24 cellular contexts compared by ENCODE assay signal in genomic region chr11:120633630-120634374, GRCh38.
"Had no signal": no experiment of that assay in that cellular context is flagged by ENCODE, and none has a peak within 500 bp of the region (broad histone marks: within the 10 kb centered on the region; RNA-seq: fewer than 3 reads in every experiment).

No MANE protein-coding gene starts in this region.

- H3K4me3 ChIP-seq: coronary artery, esophagus muscularis mucosa, gastrocnemius medialis, right lobe of liver, skin epidermis, stomach, suprapubic skin, transverse colon had no signal

- H3K27ac ChIP-seq: coronary artery, esophagus muscularis mucosa, gastrocnemius medialis, right lobe of liver, skin epidermis, stomach, suprapubic skin, transverse colon had no signal

- H3K27me3 ChIP-seq: gastrocnemius medialis, right lobe of liver, transverse colon had no signal

- H3K4me1 ChIP-seq: esophagus muscularis mucosa, gastrocnemius medialis, right lobe of liver, stomach, transverse colon had no signal

- H3K9me3 ChIP-seq: esophagus muscularis mucosa, gastrocnemius medialis, right lobe of liver, stomach, suprapubic skin, transverse colon had no signal

- DNase-seq: activated CD4-positive, alpha-beta memory T cell treated with anti-CD3 and anti-CD28 coated beads, Interleukin-2, amount 10 ng/mL, durations not matched to agents 7 days and 5 days; activated CD4-positive, alpha-beta T cell treated with anti-CD3 and anti-CD28 coated beads for 48 hours; activated effector memory CD4-positive, alpha-beta T cell treated with Interleukin-2 at 50 U/mL for 16 hours; activated naive CD4-positive, alpha-beta T cell treated with anti-CD3 and anti-CD28 coated beads for 36 hours; activated naive CD8-positive, alpha-beta T cell treated with anti-CD3 and anti-CD28 coated beads, Interleukin-2, amount 10 ng/mL, durations not matched to agents 7 days and 5 days; activated T-cell treated with anti-CD3 and anti-CD28 coated beads, Interleukin-2, amount 50 U/mL, for 72 hours; amniotic stem cell; cerebellar nuclear complex; gastrocnemius medialis; hippocampal formation; left ventricle myocardium superior; mammary epithelial cell; midbrain; occipital lobe; right lobe of liver; stimulated activated CD4-positive, alpha-beta T cell treated with anti-CD3 and anti-CD28 coated beads, Interleukin-2, amount 100 ng/mL, for 24 hours; stomach; transverse colon had no signal

- H3K36me3 ChIP-seq: esophagus muscularis mucosa, gastrocnemius medialis, right lobe of liver, stomach, suprapubic skin, transverse colon had no signal

- ATAC-seq: activated T-cell treated with anti-CD3 and anti-CD28 coated beads, Interleukin-2, amount 50 U/mL, for 72 hours; gastrocnemius medialis; left ventricle myocardium superior; natural killer cell treated with Interleukin-12 subunit alpha and Interleukin-12 subunit beta and Interleukin-15 and Interleukin-18, amount 100 ng/mL, for 72 hours; right lobe of liver; stimulated activated effector memory CD8-positive, alpha-beta T cell treated with anti-CD3 and anti-CD28 coated beads, Interleukin-12 subunit alpha, Interleukin-12 subunit beta, amount 100 ng/mL, for 72 hours had no signal
